In genomic region chr20:38748863-38749153, GRCh38 we compare ENCODE assay signal across 1 cellular context.
TF ChIP-seq lines count a peak whose summit lies in the region.

No MANE protein-coding gene starts in this region.

TF ChIP-seq in GM12878, 131 proteins besides CTCF, POLR2A, EP300 and RAD21:
- TF ChIP-seq CEBPB (IDR thresholded peaks at IDR 0.05; ENCODE audit: borderline replicate concordance in 1 of 2, low read depth in 2 of 2, low read length in 2 of 2) (no peak), CREB1 (IDR thresholded peaks at IDR 0.05; ENCODE audit: low read depth) (no peak), SRF (IDR thresholded peaks at IDR 0.05; ENCODE audit: low read depth in 2 of 2, low read length in 2 of 2) (no peak)
- TF ChIP-seq, protein P1, sequence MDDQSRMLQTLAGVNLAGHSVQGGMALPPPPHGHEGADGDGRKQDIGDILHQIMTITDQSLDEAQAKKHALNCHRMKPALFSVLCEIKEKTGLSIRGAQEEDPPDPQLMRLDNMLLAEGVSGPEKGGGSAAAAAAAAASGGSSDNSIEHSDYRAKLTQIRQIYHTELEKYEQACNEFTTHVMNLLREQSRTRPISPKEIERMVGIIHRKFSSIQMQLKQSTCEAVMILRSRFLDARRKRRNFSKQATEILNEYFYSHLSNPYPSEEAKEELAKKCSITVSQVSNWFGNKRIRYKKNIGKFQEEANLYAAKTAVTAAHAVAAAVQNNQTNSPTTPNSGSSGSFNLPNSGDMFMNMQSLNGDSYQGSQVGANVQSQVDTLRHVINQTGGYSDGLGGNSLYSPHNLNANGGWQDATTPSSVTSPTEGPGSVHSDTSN (IDR thresholded peaks at IDR 0.05; ENCODE audit: insufficient replicate concordance, low read depth, low read length), result no peak
